Comparison of ENCODE assay signal across 1 cellular context in the genomic region with DNA sequence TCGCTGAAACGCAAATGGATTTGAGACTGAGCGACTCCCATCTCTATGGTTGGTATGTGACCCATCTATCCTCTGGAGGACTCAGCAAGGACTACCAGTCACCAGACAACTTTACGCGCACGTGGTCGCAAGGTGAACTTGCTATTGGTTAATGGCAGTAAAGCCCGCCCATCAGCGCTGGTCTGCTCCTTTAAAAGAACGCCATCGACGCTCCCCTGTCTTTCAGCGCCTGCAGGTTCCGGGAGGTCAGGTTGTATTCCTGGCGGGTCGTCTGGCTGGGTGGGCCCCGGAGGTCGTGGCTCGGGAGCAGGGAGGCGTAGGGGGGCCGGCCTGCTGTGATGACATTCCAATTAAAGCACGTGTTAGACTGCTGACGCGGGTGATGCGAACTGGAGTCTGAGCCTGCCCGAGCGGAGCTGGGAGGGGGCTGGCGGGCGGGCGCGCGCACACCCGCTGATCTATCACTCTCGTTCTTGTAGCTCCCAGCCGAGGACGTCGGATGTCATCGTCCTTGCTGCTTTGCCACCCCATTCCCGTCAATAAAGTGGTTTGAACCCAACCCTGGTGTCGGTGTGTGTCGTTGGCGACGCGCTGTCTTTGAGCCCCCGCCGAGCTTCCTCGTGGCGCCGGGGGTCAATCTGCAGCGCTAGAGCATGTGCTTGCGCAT.
TF ChIP-seq lines count a peak whose summit lies in the region.

No MANE protein-coding gene starts in this region.

TF ChIP-seq in liver, 16 proteins besides CTCF, POLR2A, EP300 and RAD21 (continued from another document):
- TF ChIP-seq, protein P1, sequence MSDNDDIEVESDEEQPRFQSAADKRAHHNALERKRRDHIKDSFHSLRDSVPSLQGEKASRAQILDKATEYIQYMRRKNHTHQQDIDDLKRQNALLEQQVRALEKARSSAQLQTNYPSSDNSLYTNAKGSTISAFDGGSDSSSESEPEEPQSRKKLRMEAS (IDR thresholded peaks at IDR 0.05), result peak; percentile 81
- TF ChIP-seq YY1 (IDR thresholded peaks at IDR 0.05) (peak; percentile 93), JUND (IDR thresholded peaks at IDR 0.05) (peak; percentile 42 to 76), HNF4G (IDR thresholded peaks at IDR 0.05) (no peak)
